In the genomic region with DNA sequence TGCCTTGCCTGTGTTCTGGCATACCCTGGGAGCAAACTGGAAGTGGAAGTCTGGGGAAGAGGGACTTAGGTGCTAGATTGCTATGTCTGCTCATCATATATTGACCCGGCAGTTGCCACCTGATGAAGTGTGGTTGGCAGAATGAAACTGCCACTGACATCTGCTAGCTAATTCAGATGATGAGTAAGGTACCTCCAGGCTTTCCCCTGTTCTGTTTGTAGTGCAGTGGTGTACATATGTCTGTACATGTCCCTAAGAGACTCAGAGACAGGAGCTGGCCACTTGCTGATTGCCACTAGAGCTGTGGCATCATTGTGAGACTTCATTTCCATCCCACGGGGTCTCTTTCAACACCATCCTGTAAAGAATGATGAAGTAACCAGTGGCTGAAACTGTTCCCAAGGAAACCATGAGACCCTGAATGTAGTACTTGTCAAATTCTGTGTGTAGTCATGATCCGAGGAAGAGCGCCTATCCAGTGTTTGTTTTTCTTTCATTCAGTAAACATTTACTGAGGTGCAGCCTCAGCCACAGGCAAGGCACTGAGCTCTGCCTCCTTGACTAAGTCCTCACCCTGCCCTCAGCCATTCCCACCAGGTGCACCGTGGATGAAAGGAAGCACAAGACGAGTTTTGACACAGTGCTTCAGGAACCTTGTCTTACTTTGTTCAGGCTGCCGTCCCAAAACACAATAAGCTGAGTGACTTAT, we compare ENCODE assay signal across 22 cellular contexts. TPM values are rescaled to one million over a fixed set of nuclear protein-coding genes. Genes with fewer than 3 reads are reported as not detected.
DNase-seq lines count a peak whose midpoint lies in the region; ATAC-seq, FAIRE-seq and TF ChIP-seq lines count a peak whose summit lies in the region.
"Had no signal": no experiment of that assay in that cellular context is flagged by ENCODE, and none has a peak within 500 bp of the region (broad histone marks: within the 10 kb centered on the region; RNA-seq: fewer than 3 reads in every experiment).

No MANE protein-coding gene starts in this region.

- peaks cover 4 to 10% of the 10 kb centered on the region in 2 donors for H3K36me3 Mint-ChIP-seq in activated T-cell treated with anti-CD3 and anti-CD28 coated beads, Interleukin-2, amount 50 U/mL, for 72 hours (ENCODE audit: insufficient read depth in 2 of 2)
- H3K36me3 Mint-ChIP-seq in HFFc6 (ENCODE audit: low read depth): peaks cover 35% of the 10 kb centered on the region

- TF ChIP-seq CTCF in HFFc6 (IDR thresholded peaks at IDR 0.05) (no peak), GM12878 (IDR thresholded peaks at IDR 0.05 in 2 of 3, conservative IDR thresholded peaks at IDR 0.05 in 1 of 3; ENCODE audit: control insufficient read depth in 2 of 3, extremely low read depth in 1 of 3, insufficient read depth in 1 of 3, low read depth in 3 of 3, low read length in 3 of 3) (no peak), osteoblast (IDR thresholded peaks at IDR 0.05; ENCODE audit: extremely low read depth, low read depth, low read length) (no peak), ascending aorta (IDR thresholded peaks at IDR 0.05) (no peak), body of pancreas (IDR thresholded peaks at IDR 0.05) (no peak)

- H3K9me3 Mint-ChIP-seq in activated T-cell treated with anti-CD3 and anti-CD28 coated beads, Interleukin-2, amount 50 U/mL, for 72 hours: no peaks in the 10 kb centered on the region
- H3K9me3 Mint-ChIP-seq in HFFc6: no peaks in the 10 kb centered on the region

- SMC1A ChIA-PET in GM12878 (lab: Charles Lee; ENCODE audit: uncharacterized antibody, unreplicated experiment): no interaction called here

- H3K36me3 ChIP-seq in GM12878 (ENCODE audit: control insufficient read depth in 2 of 2, insufficient read depth in 2 of 2, low read length in 1 of 2): peaks cover 0 to 3% of the 10 kb centered on the region in 2 experiments; a peak in 2 of 4 replicates
- peaks cover 52% of the 10 kb centered on the region for H3K36me3 ChIP-seq in osteoblast (ENCODE audit: insufficient read depth, low read length)
- H3K36me3 ChIP-seq in ascending aorta: peaks cover 56 to 85% of the 10 kb centered on the region in 2 donors
- H3K36me3 ChIP-seq in body of pancreas (replicated peaks in 1 of 2; ENCODE audit: insufficient read depth in 1 of 2, low read depth in 2 of 2): peaks cover 0 to 22% of the 10 kb centered on the region in 2 donors

- H3K27ac ChIP-seq in GM12878 (ENCODE audit: control insufficient read depth, insufficient read depth) (no peak overlapping the region), osteoblast (ENCODE audit: low read depth, low read length) (peak overlapping the region; percentile 40), ascending aorta (no peak overlapping the region), body of pancreas (no peak overlapping the region)
- H3K27ac ChIP-seq: breast epithelium, GM23248, thoracic aorta had no signal

- intact Hi-C loops in GM12878 (cut with micrococcal nuclease; ENCODE audit: unreplicated experiment) (no loop called here), ascending aorta (cut with DNase I) (no loop called here), body of pancreas (cut with DNase I) (no loop called here)

- H4K20me1 ChIP-seq in GM12878 (ENCODE audit: control insufficient read depth, insufficient read depth) (no peaks in the 10 kb centered on the region), osteoblast (ENCODE audit: insufficient read depth, low read length) (peaks cover 4% of the 10 kb centered on the region)

- peak overlapping the region; percentile 15 for H3K27ac Mint-ChIP-seq in activated T-cell treated with anti-CD3 and anti-CD28 coated beads, Interleukin-2, amount 50 U/mL, for 72 hours
- peak overlapping the region; percentile 69 for H3K27ac Mint-ChIP-seq in HFFc6

- RAD21 ChIA-PET in GM12878 (lab: Charles Lee; ENCODE audit: unreplicated experiment): no interaction called here

- H3K9ac ChIP-seq in GM12878 (ENCODE audit: control insufficient read depth, insufficient read depth, low read length): no peak overlapping the region
- H3K9ac ChIP-seq: GM23248 had no signal

- H3K79me2 ChIP-seq in GM12878 (ENCODE audit: control insufficient read depth, insufficient read depth, low read length) (no peaks in the 10 kb centered on the region), osteoblast (ENCODE audit: insufficient read depth, low read length) (no peaks in the 10 kb centered on the region)

- no peak for FAIRE-seq in GM12878 (lab: Jason Lieb, UNC)
- FAIRE-seq: D721Med had no signal

- in situ Hi-C loops in GM12878 (cut with MboI): no loop called here

- H3K4me2 ChIP-seq in GM12878 (ENCODE audit: control insufficient read depth, insufficient read depth) (no peak overlapping the region), osteoblast (ENCODE audit: insufficient read depth, low read length) (no peak overlapping the region)

- TF ChIP-seq RAD21 in GM12878 (IDR thresholded peaks at IDR 0.05; ENCODE audit: insufficient read depth, low read depth, low read length): no peak

- H3K4me3 ChIP-seq in GM12878 (no peak overlapping the region), osteoblast (ENCODE audit: insufficient read depth, low read length) (no peak overlapping the region), ascending aorta (no peak overlapping the region), body of pancreas (no peak overlapping the region)
- H3K4me3 ChIP-seq: breast epithelium, GM23248, thoracic aorta had no signal

- WGBS in GM12878 (ENCODE audit: insufficient coverage, insufficient replicate concordance, low lambda C conversion rate, missing lambda C conversion rate): 41% methylated on average over 7 of the region's 7 CpGs
- 68 to 78% methylated on average over 7 of the region's 7 CpGs for WGBS in body of pancreas, 2 donors

- no peak for TF ChIP-seq EP300 in GM12878 (IDR thresholded peaks at IDR 0.05; ENCODE audit: borderline replicate concordance in 1 of 2, control insufficient read depth in 1 of 2, low read depth in 2 of 2, low read length in 2 of 2)

- POLR2A ChIA-PET in GM12878 (lab: Charles Lee): interaction anchor here (0.6 to 1.0 kb wide), 2 partner anchors 8 to 436 kb away, joined by 4 to 7 read pairs; no protein-coding TSS in a partner anchor

- TF ChIP-seq POLR2A in GM12878 (IDR thresholded peaks at IDR 0.05; ENCODE audit: low read depth, low read length) (no peak), body of pancreas (IDR thresholded peaks at IDR 0.05) (no peak)

- peak; percentile 71 to 73 for ATAC-seq in activated T-cell treated with anti-CD3 and anti-CD28 coated beads, Interleukin-2, amount 50 U/mL, for 72 hours (replicated peaks in 1 of 2)
- ATAC-seq in GM12878: peak; percentile 47
- ATAC-seq in body of pancreas: no peak

- H2AFZ ChIP-seq in GM12878 (ENCODE audit: control insufficient read depth, low read depth, low read length): no peak overlapping the region
- no peak overlapping the region for H2AFZ ChIP-seq in osteoblast (ENCODE audit: low read length)
- H2AFZ ChIP-seq: GM23248 had no signal

- peak overlapping the region; percentile 13 to 61 for H3K4me3 Mint-ChIP-seq in activated T-cell treated with anti-CD3 and anti-CD28 coated beads, Interleukin-2, amount 50 U/mL, for 72 hours
- no peak overlapping the region for H3K4me3 Mint-ChIP-seq in HFFc6

- CTCF ChIA-PET in GM12878 (lab: Yijun Ruan, JAX): interaction anchor here (1.0 to 1.1 kb wide), 2 partner anchors 12 to 108 kb away, joined by 3 to 4 read pairs; no protein-coding TSS in a partner anchor

- H3K27me3 ChIP-seq in GM12878 (replicated peaks in 1 of 2; ENCODE audit: control insufficient read depth in 2 of 2, insufficient read depth in 2 of 2, low read length in 1 of 2) (no peaks in the 10 kb centered on the region), osteoblast (ENCODE audit: insufficient read depth, low read length) (no peaks in the 10 kb centered on the region), ascending aorta (no peaks in the 10 kb centered on the region), body of pancreas (no peaks in the 10 kb centered on the region)
- H3K27me3 ChIP-seq: breast epithelium had no signal

- peaks cover 10% of the 10 kb centered on the region for H3K4me1 ChIP-seq in GM12878 (ENCODE audit: control insufficient read depth, insufficient read depth, low read length)
- H3K4me1 ChIP-seq in osteoblast (ENCODE audit: insufficient read depth, low read length): peaks cover 11% of the 10 kb centered on the region
- no peaks in the 10 kb centered on the region for H3K4me1 ChIP-seq in ascending aorta
- H3K4me1 ChIP-seq in body of pancreas: peaks cover 19% of the 10 kb centered on the region
- H3K4me1 ChIP-seq: breast epithelium had no signal

- peaks cover 42% of the 10 kb centered on the region for H3K4me1 Mint-ChIP-seq in activated T-cell treated with anti-CD3 and anti-CD28 coated beads, Interleukin-2, amount 50 U/mL, for 72 hours (ENCODE audit: low read depth)
- H3K4me1 Mint-ChIP-seq in HFFc6 (ENCODE audit: low read depth): peaks cover 17% of the 10 kb centered on the region

- peak; percentile 28 to 35 for DNase-seq in activated T-cell treated with anti-CD3 and anti-CD28 coated beads, Interleukin-2, amount 50 U/mL, for 72 hours
- DNase-seq in activated T-cell treated with anti-CD3 and anti-CD28 coated beads for 4 hours: no peak
- no peak for DNase-seq in HFFc6
- no peak for DNase-seq in GM12878 (ENCODE audit: low read depth, low spot score)
- no peak for DNase-seq in osteoblast (ENCODE audit: insufficient read length, low spot score, missing footprints)
- DNase-seq in H4 (ENCODE audit: low spot score): no peak
- DNase-seq in ascending aorta (ENCODE audit: low spot score in 2 of 2): no peak
- DNase-seq in body of pancreas: no peak
- DNase-seq: activated gamma-delta T cell treated with Interleukin-2 at 50 U/mL for 16 hours; effector CD4-positive, alpha-beta T cell; GDM1; NCI-H1417 treated with DMSO at 0.1 percent for 48 hours; SHP77; stimulated activated CD4-positive, alpha-beta T cell treated with anti-CD3 and anti-CD28 coated beads, Interleukin-4, amount 100 ng/mL, for 1 hour; T-helper 9 cell had no signal

- no peaks in the 10 kb centered on the region for H3K27me3 Mint-ChIP-seq in activated T-cell treated with anti-CD3 and anti-CD28 coated beads, Interleukin-2, amount 50 U/mL, for 72 hours (ENCODE audit: low read depth)
- no peaks in the 10 kb centered on the region; the same call in none of the 2 replicates for H3K27me3 Mint-ChIP-seq in HFFc6 (ENCODE audit: insufficient read depth)

- H3K9me3 ChIP-seq in GM12878 (replicated peaks; ENCODE audit: control insufficient read depth, insufficient read depth, low read length) (no peaks in the 10 kb centered on the region), osteoblast (ENCODE audit: low read depth, low read length) (no peaks in the 10 kb centered on the region), ascending aorta (no peaks in the 10 kb centered on the region), body of pancreas (no peaks in the 10 kb centered on the region)
- H3K9me3 ChIP-seq: breast epithelium, thoracic aorta had no signal

- BruUV-seq in GM12878 (replicated peaks; lab: Mats Ljungman, UMichigan): no TSS peak

RNA-seq across cellular contexts. Expression of a gene that starts 13.2 kb away (rescaled TPM):
- 10 to 100 TPM; 16.8 to 18.2 TPM for total RNA-seq in activated T-cell treated with anti-CD3 and anti-CD28 coated beads, Interleukin-2, amount 50 U/mL, for 72 hours
- 10 to 100 TPM; 22.8 to 28.5 (median 25.8) TPM for total RNA-seq in HFFc6 (2021; fragmentation: NEBNext Ultra II Directional; extraction: Animal tissue kit (Norgen Biotek cat#: 25700))
- total RNA-seq in GM12878 (2013; cell fraction: nucleolus; rRNA removed): 23.3 and 26.2 TPM in 2 replicates
- total RNA-seq in GM12878 (2014; rRNA removed): 3.8 and 6.0 TPM in 2 replicates
- total RNA-seq in GM12878 (2014; rRNA removed; fragmentation: Illumina TruSeq; extraction: Trizol): 8.5 and 11.2 TPM in 2 replicates
- total RNA-seq in GM12878 (2021): 6.9 and 7.1 TPM in 2 replicates
- polyA plus RNA-seq in GM12878 (2011; ENCODE audit: low read depth): 5.1 TPM
- polyA plus RNA-seq in GM12878 (2011; rRNA removed): 15.0 and 19.5 TPM in 2 replicates
- 3.5 and 4.4 TPM in 2 replicates for polyA plus RNA-seq in GM12878 (2011; cell fraction: cytosol; rRNA removed)
- 5.5 and 5.9 TPM in 2 replicates for polyA plus RNA-seq in GM12878 (2011; cell fraction: nucleus; rRNA removed)
- 6.0 and 7.1 TPM in 2 replicates for polyA plus RNA-seq in GM12878 (2012)
- 8.2 and 14.5 TPM in 2 replicates for polyA plus RNA-seq in GM12878 (2014; fragmentation: Illumina TruSeq; extraction: Trizol)
- 10 to 100 TPM; 14.9 to 16.2 TPM for polyA plus RNA-seq in GM12878 (2014; fragmentation: Nextera tagmentation; extraction: Ambion mirVana)
- 5.0 and 7.9 TPM in 2 replicates for polyA plus RNA-seq in GM12878 (2014; rRNA removed)
- 10 to 100 TPM; 14.6 to 15.1 TPM for polyA plus RNA-seq in GM12878 (2016; fragmentation: Nextera tagmentation; extraction: Ambion mirVana)
- polyA minus RNA-seq in GM12878 (2011; rRNA and poly(A)+ RNA removed): 4.0 and 8.4 TPM in 2 replicates
- polyA minus RNA-seq in GM12878 (2011; cell fraction: cytosol; rRNA and poly(A)+ RNA removed): 3.9 and 7.2 TPM in 2 replicates
- 2.9 and 5.7 TPM in 2 replicates for polyA minus RNA-seq in GM12878 (2011; cell fraction: nucleus; rRNA and poly(A)+ RNA removed)
- total RNA-seq in osteoblast: 17.0 and 18.6 TPM in 2 replicates
- total RNA-seq in H4 (2014; rRNA removed; shearing (Covaris generic)): 13.4 and 18.3 TPM in 2 replicates
- total RNA-seq in ascending aorta: 72.4 TPM
- total RNA-seq in body of pancreas: 10 to 100 TPM in 1 of 2 donors, 1 to 10 TPM in 1; 7.8 to 20.1 TPM

RNA-seq across cellular contexts. Expression of a gene that starts 18.8 kb away (rescaled TPM):
- total RNA-seq in activated T-cell treated with anti-CD3 and anti-CD28 coated beads, Interleukin-2, amount 50 U/mL, for 72 hours: not detected
- not detected for total RNA-seq in HFFc6 (2021; fragmentation: NEBNext Ultra II Directional; extraction: Animal tissue kit (Norgen Biotek cat#: 25700))
- total RNA-seq in GM12878 (2013; cell fraction: nucleolus; rRNA removed): not detected in 2 replicates
- not detected in 2 replicates for total RNA-seq in GM12878 (2014; rRNA removed)
- total RNA-seq in GM12878 (2014; rRNA removed; fragmentation: Illumina TruSeq; extraction: Trizol): not detected in 2 replicates
- not detected in 2 replicates for total RNA-seq in GM12878 (2021)
- not detected for polyA plus RNA-seq in GM12878 (2011; ENCODE audit: low read depth)
- polyA plus RNA-seq in GM12878 (2011; rRNA removed): not detected in 2 replicates
- not detected in 2 replicates for polyA plus RNA-seq in GM12878 (2011; cell fraction: cytosol; rRNA removed)
- not detected in 2 replicates for polyA plus RNA-seq in GM12878 (2011; cell fraction: nucleus; rRNA removed)
- not detected in 2 replicates for polyA plus RNA-seq in GM12878 (2012)
- polyA plus RNA-seq in GM12878 (2014; fragmentation: Illumina TruSeq; extraction: Trizol): not detected in 2 replicates
- polyA plus RNA-seq in GM12878 (2014; fragmentation: Nextera tagmentation; extraction: Ambion mirVana): not detected
- not detected in 2 replicates for polyA plus RNA-seq in GM12878 (2014; rRNA removed)
- polyA plus RNA-seq in GM12878 (2016; fragmentation: Nextera tagmentation; extraction: Ambion mirVana): not detected
- polyA minus RNA-seq in GM12878 (2011; rRNA and poly(A)+ RNA removed): not detected in 2 replicates
- polyA minus RNA-seq in GM12878 (2011; cell fraction: cytosol; rRNA and poly(A)+ RNA removed): not detected in 2 replicates
- not detected in 2 replicates for polyA minus RNA-seq in GM12878 (2011; cell fraction: nucleus; rRNA and poly(A)+ RNA removed)
- not detected in 2 replicates for total RNA-seq in osteoblast
- total RNA-seq in H4 (2014; rRNA removed; shearing (Covaris generic)): not detected in 2 replicates
- not detected for total RNA-seq in ascending aorta
- not detected for total RNA-seq in body of pancreas
- total RNA-seq: breast epithelium, GM23248, kidney epithelial cell, LHCN-M2, omental fat pad, thoracic aorta had no signal
- polyA plus RNA-seq: GM23248 had no signal

Comparison
In these comparisons a context has a peak if more than half of its experiments do, and no peak if none do; other contexts are left out.
1. DNase-seq: peak in activated T-cell treated with anti-CD3 and anti-CD28 coated beads, Interleukin-2, amount 50 U/mL, for 72 hours (2 of 2); none in activated T-cell treated with anti-CD3 and anti-CD28 coated beads for 4 hours (single experiment), HFFc6 (single experiment), GM12878 (single experiment), osteoblast (single experiment), H4 (single experiment), ascending aorta (0 of 2) and body of pancreas (0 of 4).